Comparison of ENCODE assay signal across 8 cellular contexts in the genomic region with DNA sequence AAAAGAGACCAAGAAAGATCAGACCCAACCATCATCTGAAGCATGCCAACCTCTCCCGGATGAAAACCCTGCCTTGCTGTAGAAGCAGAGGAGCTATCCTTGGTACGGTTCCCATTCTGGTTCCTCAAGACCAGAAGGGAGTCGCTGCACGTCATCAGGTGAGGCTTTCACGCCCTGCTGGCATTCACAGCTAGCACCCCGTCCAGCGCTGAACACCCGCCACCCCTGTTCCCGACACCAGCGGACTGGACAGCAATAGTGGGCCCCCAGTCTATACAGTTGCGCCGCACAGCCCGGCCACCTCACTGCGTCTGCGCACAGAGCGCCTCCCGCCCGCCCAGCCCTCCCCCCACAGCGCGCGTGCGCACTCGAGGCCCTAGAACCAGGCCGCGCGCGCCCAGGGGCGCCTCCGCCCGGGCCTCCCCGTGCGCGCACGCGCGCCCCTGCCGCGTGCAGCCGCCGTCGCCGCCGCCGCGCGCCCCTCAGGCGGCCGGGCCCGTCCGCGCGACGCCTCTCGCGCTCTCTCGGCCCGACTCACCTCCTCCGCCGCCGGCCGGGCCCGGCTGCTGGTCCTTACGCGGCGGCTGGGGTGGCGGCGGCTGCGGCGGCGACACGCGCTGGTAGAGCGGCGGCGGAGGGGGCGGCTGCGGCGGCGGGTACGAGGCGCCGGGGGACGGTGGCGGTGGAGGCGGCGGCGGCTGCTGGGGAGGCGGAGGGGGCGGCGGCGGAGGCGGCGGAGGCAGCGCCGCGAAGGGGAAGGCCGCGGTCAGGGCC. TPM values are rescaled to one million over a fixed set of nuclear protein-coding genes. Genes with fewer than 3 reads are reported as not detected.
DNase-seq lines count a peak whose midpoint lies in the region; ATAC-seq lines count a peak whose summit lies in the region.

No MANE protein-coding gene starts in this region.

- in situ Hi-C loops in G401 (cut with HindIII; ENCODE audit: low sequenced_read_pairs) = loop anchor here (10.0 kb wide), 1 partner anchor 77 kb away; no protein-coding TSS in a partner anchor

- DNase-seq in G401 (ENCODE audit: low spot score) (peak; percentile 80), NCI-H526 (lab: John Stamatoyannopoulos, UW) (peak; percentile 42 to 95), medulla oblongata (ENCODE audit: extremely low spot score) (peak; percentile 89)
- peak; percentile 54 to 81 for DNase-seq in activated CD8-positive, alpha-beta memory T cell treated with anti-CD3 and anti-CD28 coated beads for 1 hour (ENCODE audit: extremely low read depth in 1 of 2, low read depth in 1 of 2)
- peak; percentile 77 for DNase-seq in effector CD8-positive, alpha-beta T cell (lab: John Stamatoyannopoulos, UW)
- DNase-seq in stimulated activated CD4-positive, alpha-beta T cell treated with anti-CD3 and anti-CD28 coated beads, TNF-alpha, amount 100 ng/mL, for 24 hours (ENCODE audit: low read depth in 3 of 3) = peak; percentile 63 to 74 (median 64)

- ATAC-seq in HG02970 (IDR thresholded peaks at IDR 0.05; ENCODE audit: low FRiP score, unreplicated experiment) (peak; percentile 31), GM21723 (IDR thresholded peaks at IDR 0.05; ENCODE audit: unreplicated experiment) (no peak)

RNA-seq across cellular contexts. Expression of gene SF1, which starts 0.7 kb away (rescaled TPM):
- 114 and 170 TPM in 2 replicates for total RNA-seq in G401 (2014; rRNA removed; shearing (Covaris generic))

RNA-seq across cellular contexts. Expression of gene PYGM, which starts 17.9 kb away (rescaled TPM):
- total RNA-seq in G401 (2014; rRNA removed; shearing (Covaris generic)) = 8.6 and 11.6 TPM in 2 replicates

RNA-seq across cellular contexts. Expression of gene MAP4K2, which starts 25.4 kb away (rescaled TPM):
- 24.7 and 26.6 TPM in 2 replicates for total RNA-seq in G401 (2014; rRNA removed; shearing (Covaris generic))

RNA-seq across cellular contexts. Expression of gene MEN1, which starts 32.7 kb away (rescaled TPM):
- 12.3 and 13.9 TPM in 2 replicates for total RNA-seq in G401 (2014; rRNA removed; shearing (Covaris generic))

RNA-seq across cellular contexts. Expression of gene RASGRP2, which starts 33.7 kb away (rescaled TPM):
- 0.62 and 1.9 TPM in 2 replicates for total RNA-seq in G401 (2014; rRNA removed; shearing (Covaris generic))
